ENCODE assay signal across 18 cellular contexts in genomic region chr12:118299791-118300460, GRCh38.
DNase-seq lines count a peak whose midpoint lies in the region; ATAC-seq and TF ChIP-seq lines count a peak whose summit lies in the region.
"Had no signal": no experiment of that assay in that cellular context is flagged by ENCODE, and none has a peak within 500 bp of the region (broad histone marks: within the 10 kb centered on the region; RNA-seq: fewer than 3 reads in every experiment).

No MANE protein-coding gene starts in this region.

- DNase-seq in DND-41 (no peak), LHCN-M2 (ENCODE audit: low read depth) (peak; percentile 23), HEK293T (ENCODE audit: extremely low spot score) (no peak), SJCRH30 (no peak), mesothelial cell of epicardium (ENCODE audit: low spot score in 2 of 2, unreplicated experiment in 2 of 2) (no peak), NCI-H82 (lab: John Stamatoyannopoulos, UW) (no peak)
- DNase-seq in central memory CD8-positive, alpha-beta T cell (ENCODE audit: low spot score in 2 of 2): no peak
- no peak for DNase-seq in natural killer cell treated with Interleukin-12 subunit alpha and Interleukin-12 subunit beta and Interleukin-15 and Interleukin-18, amount 100 ng/mL, for 72 hours (ENCODE audit: low spot score)
- DNase-seq: activated naive CD8-positive, alpha-beta T cell treated with anti-CD3 and anti-CD28 coated beads for 36 hours; CD8-positive, alpha-beta T cell; left cardiac atrium; NCI-H1436; NCI-H510A; nephron progenitor cell; SIG-M5; sigmoid colon had no signal

- H3K79me2 ChIP-seq in DND-41 (ENCODE audit: insufficient read depth, low read length): peaks cover 40% of the 10 kb centered on the region; the same call in 1 of the 2 replicates

- peaks cover 36% of the 10 kb centered on the region for H3K4me1 Mint-ChIP-seq in central memory CD8-positive, alpha-beta T cell
- H3K4me1 Mint-ChIP-seq in natural killer cell treated with Interleukin-12 subunit alpha and Interleukin-12 subunit beta and Interleukin-15 and Interleukin-18, amount 100 ng/mL, for 72 hours (ENCODE audit: low read depth in 2 of 2): peaks cover 39 to 42% of the 10 kb centered on the region in 2 donors
- peaks cover 9% of the 10 kb centered on the region for H3K4me1 Mint-ChIP-seq in mesothelial cell of epicardium
- H3K4me1 Mint-ChIP-seq: nephron progenitor cell had no signal

- H4K20me1 ChIP-seq in DND-41 (ENCODE audit: insufficient read depth, low read length): peaks cover 9% of the 10 kb centered on the region; the same call in 1 of the 2 replicates

- POLR2A ChIA-PET in HEK293T (lab: Yijun Ruan, JAX): interaction anchor here (0.6 kb wide), 1 partner anchor 76 kb away, joined by 3 read pairs; the partner anchor contains the start of gene SUDS3

- CTCF ChIA-PET in HEK293T (lab: Yijun Ruan, JAX): interaction anchor here (0.7 to 1.9 kb wide), 4 partner anchors 10 to 78 kb away, joined by 4 to 5 read pairs (median 4); partner anchors contain the start of gene SUDS3

- H3K9me3 ChIP-seq in DND-41 (ENCODE audit: insufficient read depth, low read length, severe bottlenecking): no peaks in the 10 kb centered on the region
- no peaks in the 10 kb centered on the region for H3K9me3 ChIP-seq in SJCRH30 (replicated peaks)
- H3K9me3 ChIP-seq: gastroesophageal sphincter, sigmoid colon had no signal

- no peaks in the 10 kb centered on the region for H3K4me1 ChIP-seq in DND-41 (ENCODE audit: insufficient read depth, low read length)
- H3K4me1 ChIP-seq in SJCRH30: no peaks in the 10 kb centered on the region
- H3K4me1 ChIP-seq: gastroesophageal sphincter, sigmoid colon had no signal

- H3K36me3 ChIP-seq in DND-41 (ENCODE audit: insufficient read depth, low read length) (0 out of 2 replicates have a peak, but pooled peaks cover 5% of the 10 kb centered on the region), SJCRH30 (no peaks in the 10 kb centered on the region)
- H3K36me3 ChIP-seq: gastroesophageal sphincter, sigmoid colon had no signal

- peak overlapping the region; percentile 41 for H3K27ac Mint-ChIP-seq in central memory CD8-positive, alpha-beta T cell (ENCODE audit: low read depth)
- peak overlapping the region; percentile 1 to 79 for H3K27ac Mint-ChIP-seq in natural killer cell treated with Interleukin-12 subunit alpha and Interleukin-12 subunit beta and Interleukin-15 and Interleukin-18, amount 100 ng/mL, for 72 hours
- H3K27ac Mint-ChIP-seq in mesothelial cell of epicardium: no peak overlapping the region
- H3K27ac Mint-ChIP-seq: activated naive CD8-positive, alpha-beta T cell treated with anti-CD3 and anti-CD28 coated beads for 36 hours; nephron progenitor cell had no signal

- no peak overlapping the region for H3K4me2 ChIP-seq in DND-41 (ENCODE audit: insufficient read depth, low read length)

- H3K9ac ChIP-seq in DND-41 (ENCODE audit: low read depth, low read length): no peak overlapping the region

- H2AFZ ChIP-seq in DND-41 (ENCODE audit: low read depth, low read length): no peak overlapping the region

- H3K4me3 Mint-ChIP-seq in central memory CD8-positive, alpha-beta T cell: no peak overlapping the region
- no peak overlapping the region for H3K4me3 Mint-ChIP-seq in natural killer cell treated with Interleukin-12 subunit alpha and Interleukin-12 subunit beta and Interleukin-15 and Interleukin-18, amount 100 ng/mL, for 72 hours
- H3K4me3 Mint-ChIP-seq in mesothelial cell of epicardium: no peak overlapping the region
- H3K4me3 Mint-ChIP-seq: activated naive CD8-positive, alpha-beta T cell treated with anti-CD3 and anti-CD28 coated beads for 36 hours; CD8-positive, alpha-beta T cell; nephron progenitor cell had no signal

- peak; percentile 3 for TF ChIP-seq CTCF in DND-41 (IDR thresholded peaks at IDR 0.05; ENCODE audit: borderline replicate concordance, extremely low read depth, low read length, poor library complexity, severe bottlenecking)
- no peak for TF ChIP-seq CTCF in mesothelial cell of epicardium (IDR thresholded peaks at IDR 0.05; ENCODE audit: unreplicated experiment)

- H3K27me3 ChIP-seq in DND-41 (ENCODE audit: insufficient read depth, low read length, poor library complexity) (no peaks in the 10 kb centered on the region), SJCRH30 (no peaks in the 10 kb centered on the region)
- H3K27me3 ChIP-seq: gastroesophageal sphincter, sigmoid colon had no signal

- no peaks in the 10 kb centered on the region for H3K27me3 Mint-ChIP-seq in central memory CD8-positive, alpha-beta T cell
- H3K27me3 Mint-ChIP-seq in natural killer cell treated with Interleukin-12 subunit alpha and Interleukin-12 subunit beta and Interleukin-15 and Interleukin-18, amount 100 ng/mL, for 72 hours: no peaks in the 10 kb centered on the region
- H3K27me3 Mint-ChIP-seq in mesothelial cell of epicardium (ENCODE audit: low read depth): no peaks in the 10 kb centered on the region
- H3K27me3 Mint-ChIP-seq: activated naive CD8-positive, alpha-beta T cell treated with anti-CD3 and anti-CD28 coated beads for 36 hours had no signal

- no peak overlapping the region for H3K4me3 ChIP-seq in DND-41 (ENCODE audit: low read depth in 1 of 2, low read length in 2 of 2)
- H3K4me3 ChIP-seq in SJCRH30: no peak overlapping the region
- H3K4me3 ChIP-seq: gastroesophageal sphincter, sigmoid colon had no signal

- H3K36me3 Mint-ChIP-seq in central memory CD8-positive, alpha-beta T cell (ENCODE audit: insufficient read depth): peaks cover 7% of the 10 kb centered on the region
- H3K36me3 Mint-ChIP-seq in natural killer cell treated with Interleukin-12 subunit alpha and Interleukin-12 subunit beta and Interleukin-15 and Interleukin-18, amount 100 ng/mL, for 72 hours: no peaks in the 10 kb centered on the region
- H3K36me3 Mint-ChIP-seq in mesothelial cell of epicardium: no peaks in the 10 kb centered on the region

- no peaks in the 10 kb centered on the region for H3K9me3 Mint-ChIP-seq in central memory CD8-positive, alpha-beta T cell
- no peaks in the 10 kb centered on the region for H3K9me3 Mint-ChIP-seq in natural killer cell treated with Interleukin-12 subunit alpha and Interleukin-12 subunit beta and Interleukin-15 and Interleukin-18, amount 100 ng/mL, for 72 hours
- no peaks in the 10 kb centered on the region for H3K9me3 Mint-ChIP-seq in mesothelial cell of epicardium
- H3K9me3 Mint-ChIP-seq: activated naive CD8-positive, alpha-beta T cell treated with anti-CD3 and anti-CD28 coated beads for 36 hours; CD8-positive, alpha-beta T cell; nephron progenitor cell had no signal

- ATAC-seq in DND-41 (ENCODE audit: insufficient read depth, low read depth): no peak
- no peak for ATAC-seq in central memory CD8-positive, alpha-beta T cell (replicated peaks; ENCODE audit: extremely low read depth, poor library complexity, severe bottlenecking)
- no peak for ATAC-seq in natural killer cell treated with Interleukin-12 subunit alpha and Interleukin-12 subunit beta and Interleukin-15 and Interleukin-18, amount 100 ng/mL, for 72 hours
- ATAC-seq: CD8-positive, alpha-beta T cell; gastroesophageal sphincter had no signal

- H3K27ac ChIP-seq in DND-41 (ENCODE audit: low read length): no peak overlapping the region
- no peak overlapping the region for H3K27ac ChIP-seq in SJCRH30
- H3K27ac ChIP-seq: gastroesophageal sphincter, sigmoid colon, VCaP had no signal

TF ChIP-seq in HEK293T, 16 proteins besides CTCF, POLR2A, EP300 and RAD21:
- TF ChIP-seq TARDBP (IDR thresholded peaks at IDR 0.05): no peak
- no peak for TF ChIP-seq LEF1 (IDR thresholded peaks at IDR 0.05; ENCODE audit: borderline replicate concordance)
- no peak for TF ChIP-seq FOXA1 (IDR thresholded peaks at IDR 0.05)
- TF ChIP-seq ZNF384 (IDR thresholded peaks at IDR 0.05): no peak
- no peak for TF ChIP-seq SUZ12 (IDR thresholded peaks at IDR 0.05)
- no peak for TF ChIP-seq ARNT (IDR thresholded peaks at IDR 0.05)
